29 cellular contexts compared by ENCODE assay signal in genomic region chr6:99183066-99183465, GRCh38.
"Had no signal": no experiment of that assay in that cellular context is flagged by ENCODE, and none has a peak within 500 bp of the region (broad histone marks: within the 10 kb centered on the region; RNA-seq: fewer than 3 reads in every experiment).

No MANE protein-coding gene starts in this region.

- H3K9me3 Mint-ChIP-seq: effector memory CD8-positive, alpha-beta T cell had no signal

- H3K27ac ChIP-seq: colonic mucosa, coronary artery, dorsolateral prefrontal cortex, epithelial cell of prostate, esophagus muscularis mucosa, esophagus squamous epithelium, foreskin keratinocyte, gastrocnemius medialis, gastroesophageal sphincter, heart left ventricle, heart right ventricle had no signal

- DNase-seq: colonic mucosa; cortex of kidney; dermis blood vessel endothelial cell; dorsolateral prefrontal cortex; effector CD4-positive, alpha-beta T cell; effector CD8-positive, alpha-beta T cell; effector memory CD4-positive, alpha-beta T cell; effector memory CD8-positive, alpha-beta T cell; endodermal cell; erythroblast; esophagus squamous epithelium; foreskin fibroblast; foreskin melanocyte; gastrocnemius medialis; glutamatergic neuron; head of caudate nucleus; heart left ventricle; heart right ventricle had no signal

- H3K36me3 ChIP-seq: colonic mucosa, esophagus muscularis mucosa, esophagus squamous epithelium, gastrocnemius medialis, gastroesophageal sphincter, heart left ventricle, heart right ventricle had no signal

- H3K9me3 ChIP-seq: colonic mucosa had no signal

- H3K27me3 ChIP-seq: colonic mucosa, esophagus muscularis mucosa, foreskin keratinocyte, gastrocnemius medialis, gastroesophageal sphincter, heart left ventricle, heart right ventricle had no signal

- H3K4me3 Mint-ChIP-seq: dendritic cell treated with granulocyte-macrophage colony-stimulating factor and Interleukin-4, amounts not matched to agents 40 ng/mL and 50 ng/mL, for 4 days; effector memory CD8-positive, alpha-beta T cell; endodermal cell had no signal

- H3K27ac Mint-ChIP-seq: dendritic cell treated with granulocyte-macrophage colony-stimulating factor and Interleukin-4, amounts not matched to agents 40 ng/mL and 50 ng/mL, for 4 days; effector memory CD8-positive, alpha-beta T cell; endodermal cell had no signal

- H3K4me3 ChIP-seq: colonic mucosa, coronary artery, dorsolateral prefrontal cortex, esophagus muscularis mucosa, esophagus squamous epithelium, gastrocnemius medialis, gastroesophageal sphincter, heart left ventricle, heart right ventricle had no signal

- FAIRE-seq: colon, endometrium, endothelial cell of umbilical vein, frontal cortex had no signal

- H3K4me1 Mint-ChIP-seq: endodermal cell had no signal

- H3K4me1 ChIP-seq: colonic mucosa, esophagus squamous epithelium, foreskin keratinocyte, gastroesophageal sphincter had no signal

- H3K27me3 Mint-ChIP-seq: dendritic cell treated with granulocyte-macrophage colony-stimulating factor and Interleukin-4, amounts not matched to agents 40 ng/mL and 50 ng/mL, for 4 days had no signal

- ATAC-seq: effector memory CD8-positive, alpha-beta T cell; esophagus mucosa; foreskin keratinocyte; gastrocnemius medialis; gastroesophageal sphincter; heart left ventricle; heart right ventricle had no signal
